10 cellular contexts compared by ENCODE assay signal in the genomic region with DNA sequence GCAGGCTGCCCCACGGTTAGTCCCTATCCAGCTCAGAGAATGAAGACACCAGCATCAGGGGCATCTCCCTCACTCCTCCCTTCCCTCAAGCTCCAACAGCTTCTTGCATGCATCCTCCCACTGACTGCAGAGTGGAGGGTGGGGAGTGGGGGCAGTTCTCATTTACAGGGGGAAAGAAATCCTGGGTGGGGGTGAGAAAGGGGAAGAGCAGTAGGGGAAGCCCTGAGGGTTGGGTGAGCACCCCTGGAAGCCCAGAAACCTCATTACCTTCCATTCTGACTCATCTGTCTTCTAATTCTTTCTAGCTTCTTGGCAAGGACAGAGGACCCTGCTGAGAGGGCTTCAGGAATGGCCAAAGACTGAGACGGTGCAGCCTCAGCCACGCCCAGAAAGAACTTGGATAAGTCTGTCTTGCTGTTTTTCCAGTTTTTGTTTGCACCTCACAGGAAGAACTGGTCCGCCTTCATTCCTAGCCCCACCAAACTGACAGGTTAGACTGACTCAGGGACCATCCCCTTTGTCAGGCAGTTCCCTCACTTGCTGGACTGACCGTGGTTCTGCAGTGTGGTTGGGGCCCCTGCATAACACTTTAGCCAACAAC. TPM values are rescaled to one million over a fixed set of nuclear protein-coding genes. Genes with fewer than 3 reads are reported as not detected.
DNase-seq lines count a peak whose midpoint lies in the region; ATAC-seq, FAIRE-seq and TF ChIP-seq lines count a peak whose summit lies in the region.
"Had no signal": no experiment of that assay in that cellular context is flagged by ENCODE, and none has a peak within 500 bp of the region (broad histone marks: within the 10 kb centered on the region; RNA-seq: fewer than 3 reads in every experiment).

No MANE protein-coding gene starts in this region.

- H3K4me2 ChIP-seq in trophoblast cell (ENCODE audit: low read length), result peak overlapping the region; percentile 59

- H3K18ac ChIP-seq in trophoblast cell (ENCODE audit: low read length), result peak overlapping the region; percentile 90

- peaks cover 29 to 34% of the 10 kb centered on the region in 2 experiments for H3K4me1 ChIP-seq in trophoblast cell (ENCODE audit: control insufficient read depth in 1 of 2, insufficient read depth in 2 of 2, low read length in 2 of 2)

- no peaks in the 10 kb centered on the region for H3K9me3 Mint-ChIP-seq in WTC11
- peaks cover 10% of the 10 kb centered on the region for H3K9me3 Mint-ChIP-seq in glutamatergic neuron (ENCODE audit: unreplicated experiment)

- ATAC-seq in GM18858 (IDR thresholded peaks at IDR 0.05; ENCODE audit: unreplicated experiment), result peak; percentile 43
- ATAC-seq in HG02642 (IDR thresholded peaks at IDR 0.05; ENCODE audit: poor library complexity, unreplicated experiment), result peak; percentile 48
- 0 out of 2 replicates have a peak, but pooled peaks have one; percentile 6 for ATAC-seq in WTC11

- H3K9ac ChIP-seq in trophoblast cell (ENCODE audit: low read length), result no peak overlapping the region

- TF ChIP-seq CTCF in WTC11 (IDR thresholded peaks at IDR 0.05) (no peak), glutamatergic neuron (IDR thresholded peaks at IDR 0.05; ENCODE audit: partially characterized antibody, unreplicated experiment) (no peak)

- peak overlapping the region; percentile 54 for H2AK5ac ChIP-seq in trophoblast cell (ENCODE audit: low read length)

- H2BK5ac ChIP-seq in trophoblast cell (ENCODE audit: low read depth, low read length, poor library complexity), result peak overlapping the region; percentile 90

- H3K27me3 Mint-ChIP-seq in WTC11 (ENCODE audit: low read depth) (no peaks in the 10 kb centered on the region), glutamatergic neuron (ENCODE audit: unreplicated experiment) (peaks cover 10% of the 10 kb centered on the region)

- H3K4me3 ChIP-seq in trophoblast cell (ENCODE audit: low read depth, low read length), result no peak overlapping the region
- H3K4me3 ChIP-seq: coronary artery, SJSA1 had no signal

- H3K27ac Mint-ChIP-seq in WTC11 (no peak overlapping the region), glutamatergic neuron (ENCODE audit: unreplicated experiment) (no peak overlapping the region)

- peak overlapping the region; percentile 75 for H3K14ac ChIP-seq in trophoblast cell (ENCODE audit: low read length)

- POLR2A ChIA-PET in WTC11 (lab: Charles Lee), result interaction anchor here (0.6 kb wide), 2 partner anchors 94 to 195 kb away, joined by 3 to 4 read pairs; no protein-coding TSS in a partner anchor

- no peak overlapping the region for H3K23ac ChIP-seq in trophoblast cell (ENCODE audit: low read length)

- H2BK120ac ChIP-seq in trophoblast cell (ENCODE audit: insufficient read depth, low read length, poor library complexity), result peak overlapping the region; percentile 92

- peak overlapping the region; percentile 66 for H3K4ac ChIP-seq in trophoblast cell (ENCODE audit: low read depth, low read length)

- H3K9me3 ChIP-seq in trophoblast cell (ENCODE audit: insufficient read depth, low read depth, low read length), result no peaks in the 10 kb centered on the region
- H3K9me3 ChIP-seq: SJSA1 had no signal

- H3K4me3 Mint-ChIP-seq in WTC11, result no peak overlapping the region
- no peak overlapping the region for H3K4me3 Mint-ChIP-seq in glutamatergic neuron (ENCODE audit: unreplicated experiment)

- H2BK12ac ChIP-seq in trophoblast cell (ENCODE audit: low read length), result peak overlapping the region; percentile 90

- H3K27me3 ChIP-seq in trophoblast cell (ENCODE audit: insufficient read depth, low read length), result no peaks in the 10 kb centered on the region
- H3K27me3 ChIP-seq: SJSA1 had no signal

- peak overlapping the region; percentile 53 for H2AFZ ChIP-seq in trophoblast cell (ENCODE audit: insufficient read depth, low read length, poor library complexity)

- CTCF ChIA-PET in WTC11 (lab: Charles Lee), result interaction anchor here (0.7 to 3.5 kb wide), 5 partner anchors 35 to 362 kb away, joined by 4 to 20 read pairs (median 7); no protein-coding TSS in a partner anchor

- H4K8ac ChIP-seq in trophoblast cell (ENCODE audit: low read depth, low read length), result peak overlapping the region; percentile 63

- no peak for FAIRE-seq in RCC 7860 (lab: Jason Lieb, UNC)

- no CpG with 5 or more reads among the region's 5 CpGs for WGBS in trophoblast cell (ENCODE audit: extremely low coverage, insufficient coverage, insufficient read length)

- H3K36me3 Mint-ChIP-seq in WTC11 (no peaks in the 10 kb centered on the region), glutamatergic neuron (ENCODE audit: unreplicated experiment) (no peaks in the 10 kb centered on the region)

- H3K4me1 Mint-ChIP-seq in WTC11 (peaks cover 25% of the 10 kb centered on the region), glutamatergic neuron (ENCODE audit: low read depth, unreplicated experiment) (peaks cover 12% of the 10 kb centered on the region)

- peaks cover 11% of the 10 kb centered on the region for H3K79me2 ChIP-seq in trophoblast cell (ENCODE audit: control insufficient read depth, insufficient read depth, low read length, poor library complexity)

- no peaks in the 10 kb centered on the region for H3K36me3 ChIP-seq in trophoblast cell (ENCODE audit: control insufficient read depth in 1 of 2, insufficient read depth in 2 of 2, low read length in 2 of 2)
- H3K36me3 ChIP-seq: SJSA1 had no signal

- DNase-seq in WTC11 (ENCODE audit: low spot score) (no peak), trophoblast cell (peak; percentile 98 to 99), COLO829 (ENCODE audit: low spot score) (no peak), RCC 7860 (ENCODE audit: low spot score) (no peak), glutamatergic neuron (no peak)
- no peak for DNase-seq in stimulated activated CD4-positive, alpha-beta T cell treated with anti-CD3 and anti-CD28 coated beads, Interleukin-2, amount 100 ng/mL, for 48 hours

- peak overlapping the region; percentile 91 for H4K91ac ChIP-seq in trophoblast cell (ENCODE audit: low read depth, low read length)

- peak overlapping the region; percentile 39 for H4K12ac ChIP-seq in trophoblast cell (ENCODE audit: low read depth, low read length)

- H3K79me1 ChIP-seq in trophoblast cell (ENCODE audit: low read length), result peaks cover 30% of the 10 kb centered on the region

- peak overlapping the region; percentile 89 for H3K27ac ChIP-seq in trophoblast cell (ENCODE audit: low read depth, low read length)
- H3K27ac ChIP-seq: SJSA1 had no signal

TF ChIP-seq in WTC11, 78 proteins besides CTCF, POLR2A, EP300 and RAD21:
- no peak for TF ChIP-seq ETV6 (CRISPR knock-in tag; IDR thresholded peaks at IDR 0.05)
- TF ChIP-seq CREB1 (CRISPR knock-in tag; IDR thresholded peaks at IDR 0.05), result no peak
- TF ChIP-seq ZNF396 (CRISPR knock-in tag; IDR thresholded peaks at IDR 0.05; ENCODE audit: borderline replicate concordance), result no peak
- no peak for TF ChIP-seq TCF7 (CRISPR knock-in tag; IDR thresholded peaks at IDR 0.05; ENCODE audit: low read depth)
- no peak for TF ChIP-seq ESRRA (CRISPR knock-in tag; IDR thresholded peaks at IDR 0.05; ENCODE audit: borderline replicate concordance)
- no peak for TF ChIP-seq TEAD4 (CRISPR knock-in tag; IDR thresholded peaks at IDR 0.05)
- TF ChIP-seq, protein P1, sequence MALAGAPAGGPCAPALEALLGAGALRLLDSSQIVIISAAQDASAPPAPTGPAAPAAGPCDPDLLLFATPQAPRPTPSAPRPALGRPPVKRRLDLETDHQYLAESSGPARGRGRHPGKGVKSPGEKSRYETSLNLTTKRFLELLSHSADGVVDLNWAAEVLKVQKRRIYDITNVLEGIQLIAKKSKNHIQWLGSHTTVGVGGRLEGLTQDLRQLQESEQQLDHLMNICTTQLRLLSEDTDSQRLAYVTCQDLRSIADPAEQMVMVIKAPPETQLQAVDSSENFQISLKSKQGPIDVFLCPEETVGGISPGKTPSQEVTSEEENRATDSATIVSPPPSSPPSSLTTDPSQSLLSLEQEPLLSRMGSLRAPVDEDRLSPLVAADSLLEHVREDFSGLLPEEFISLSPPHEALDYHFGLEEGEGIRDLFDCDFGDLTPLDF (CRISPR knock-in tag; IDR thresholded peaks at IDR 0.05), result no peak
- TF ChIP-seq CREM (CRISPR knock-in tag; IDR thresholded peaks at IDR 0.05), result no peak
- TF ChIP-seq, protein P2, sequence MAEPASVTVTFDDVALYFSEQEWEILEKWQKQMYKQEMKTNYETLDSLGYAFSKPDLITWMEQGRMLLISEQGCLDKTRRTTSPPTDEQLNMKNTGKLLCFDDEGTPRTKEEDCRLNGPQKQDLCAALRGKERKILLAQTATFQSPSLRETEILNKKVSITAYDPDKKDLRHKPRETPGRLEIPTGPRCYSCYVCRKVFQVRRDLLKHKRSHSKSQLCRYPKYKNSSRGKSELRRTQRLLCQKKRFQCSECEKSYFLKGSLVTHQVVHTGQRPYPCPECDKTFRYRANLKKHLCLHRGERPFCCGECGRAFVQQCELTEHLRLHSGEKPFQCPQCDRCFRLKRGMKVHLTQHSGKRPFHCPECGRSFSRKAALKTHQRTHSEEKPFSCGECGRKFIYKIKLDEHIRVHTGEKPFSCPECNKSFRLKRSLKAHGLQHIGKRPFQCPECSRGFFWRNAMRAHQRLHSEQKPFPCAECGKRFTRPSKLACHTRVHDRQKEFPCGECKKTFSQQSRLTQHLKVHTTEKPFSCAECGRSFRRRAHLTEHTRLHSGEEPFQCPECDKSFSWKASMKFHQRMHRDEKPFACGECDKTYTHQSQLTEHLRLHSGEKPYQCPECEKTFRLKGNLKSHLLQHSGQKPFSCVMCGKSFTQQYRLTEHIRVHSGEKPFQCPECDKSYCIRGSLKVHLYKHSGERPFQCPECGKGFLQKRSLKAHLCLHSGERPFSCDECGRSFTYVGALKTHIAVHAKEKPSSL (CRISPR knock-in tag; conservative IDR thresholded peaks at IDR 0.05), result no peak
- no peak for TF ChIP-seq RELA (CRISPR knock-in tag; IDR thresholded peaks at IDR 0.05; ENCODE audit: borderline replicate concordance)
- TF ChIP-seq, protein P3, sequence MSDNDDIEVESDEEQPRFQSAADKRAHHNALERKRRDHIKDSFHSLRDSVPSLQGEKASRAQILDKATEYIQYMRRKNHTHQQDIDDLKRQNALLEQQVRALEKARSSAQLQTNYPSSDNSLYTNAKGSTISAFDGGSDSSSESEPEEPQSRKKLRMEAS (CRISPR knock-in tag; IDR thresholded peaks at IDR 0.05), result no peak
- no peak for TF ChIP-seq MYBL2 (CRISPR knock-in tag; IDR thresholded peaks at IDR 0.05)
- TF ChIP-seq JUN (CRISPR knock-in tag; IDR thresholded peaks at IDR 0.05), result no peak
- TF ChIP-seq RORB (CRISPR knock-in tag; IDR thresholded peaks at IDR 0.05), result no peak

RNA-seq across cellular contexts. Expression of a gene that starts 52.5 kb away (rescaled TPM):
- 167 to 223 TPM (median 221 TPM) in 3 replicates for total RNA-seq in WTC11 (2021)
- polyA plus RNA-seq in trophoblast cell (2013), result 193 and 206 TPM in 2 replicates
- 633 TPM for total RNA-seq in glutamatergic neuron (ENCODE audit: unreplicated experiment)

Comparison
In these comparisons a context has a peak if more than half of its experiments do, and no peak if none do; other contexts are left out.
1. DNase-seq: peak in trophoblast cell (2 of 2); none in WTC11 (single experiment), COLO829 (single experiment), RCC 7860 (single experiment), stimulated activated CD4-positive, alpha-beta T cell treated with anti-CD3 and anti-CD28 coated beads, Interleukin-2, amount 100 ng/mL, for 48 hours (0 of 2) and glutamatergic neuron (single experiment).
2. Peak in every context shown above with its lines, with median percentiles within 50 percentile points of each other: ATAC-seq.